24 cellular contexts compared by ENCODE assay signal in genomic region chr1:208176654-208177053, GRCh38.
A peak's percentile ranks its signal among the peaks of the same experiment; 100 is the strongest.
DNase-seq lines count a peak whose midpoint lies in the region; ATAC-seq, FAIRE-seq and TF ChIP-seq lines count a peak whose summit lies in the region.
"Had no signal": no experiment of that assay in that cellular context is flagged by ENCODE, and none has a peak within 500 bp of the region (broad histone marks: within the 10 kb centered on the region; RNA-seq: fewer than 3 reads in every experiment).

No MANE protein-coding gene starts in this region.

- H4K20me1 ChIP-seq in H9 (ENCODE audit: control insufficient read depth, insufficient read depth, insufficient read length) = no peaks in the 10 kb centered on the region
- H4K20me1 ChIP-seq: BLaER1 had no signal

- H3K27me3 Mint-ChIP-seq in H9 (ENCODE audit: low read depth) (no peaks in the 10 kb centered on the region; the same call in 1 of the 2 replicates), CD14-positive monocyte (ENCODE audit: low read depth in 3 of 3) (peaks cover 0 to 3% (median 3%) of the 10 kb centered on the region in 3 donors)

- H2AFZ ChIP-seq in H9 (ENCODE audit: low read length) = no peak overlapping the region

- no peak overlapping the region for H3K4ac ChIP-seq in H9 (ENCODE audit: low read depth, low read length)

- H3K27me3 ChIP-seq in H9 (ENCODE audit: insufficient read depth, low read length) = no peaks in the 10 kb centered on the region
- no peaks in the 10 kb centered on the region for H3K27me3 ChIP-seq in WERI-Rb-1 (ENCODE audit: insufficient read depth, low read depth, severe bottlenecking)
- H3K27me3 ChIP-seq in small intestine (ENCODE audit: control insufficient read depth in 2 of 2, insufficient read depth in 2 of 2, low read length in 2 of 2) = no peaks in the 10 kb centered on the region
- H3K27me3 ChIP-seq: BLaER1, Peyer's patch had no signal

- H4K5ac ChIP-seq in H9 (ENCODE audit: insufficient read length, low read depth, low read length) = no peak overlapping the region

- TF ChIP-seq CTCF in H9 (conservative IDR thresholded peaks at IDR 0.05) (no peak), WERI-Rb-1 (IDR thresholded peaks at IDR 0.05; ENCODE audit: low read depth, low read length) (no peak), CD14-positive monocyte (IDR thresholded peaks at IDR 0.05) (no peak)

- no peak for ATAC-seq in HG03025 (IDR thresholded peaks at IDR 0.05; ENCODE audit: low FRiP score, unreplicated experiment)
- ATAC-seq in GM21529 (IDR thresholded peaks at IDR 0.05; ENCODE audit: unreplicated experiment) = no peak
- ATAC-seq: SK-N-SH treated with all-trans-retinoic acid at 6 μM for 48 hours had no signal

- H3K9me3 ChIP-seq in H9 (ENCODE audit: control insufficient read depth, low read depth, low read length) = no peaks in the 10 kb centered on the region
- no peaks in the 10 kb centered on the region for H3K9me3 ChIP-seq in WERI-Rb-1 (ENCODE audit: severe bottlenecking)
- H3K9me3 ChIP-seq in small intestine (ENCODE audit: control insufficient read depth, low read depth) = no peaks in the 10 kb centered on the region
- H3K9me3 ChIP-seq: BLaER1, Peyer's patch had no signal

- H2BK20ac ChIP-seq in H9 (ENCODE audit: low read depth, low read length, poor library complexity, severe bottlenecking) = no peak overlapping the region

- H2BK12ac ChIP-seq in H9 (ENCODE audit: insufficient read length, low read depth, low read length) = no peak overlapping the region

- H3K4me2 ChIP-seq in H9 (ENCODE audit: insufficient read depth, insufficient read length, low read length) = no peak overlapping the region
- H3K4me2 ChIP-seq: BLaER1, KMS-11 had no signal

- H3K23me2 ChIP-seq in H9 (ENCODE audit: insufficient read length, low read depth, low read length, poor library complexity, severe bottlenecking) = peaks cover 3% of the 10 kb centered on the region

- H3K27ac ChIP-seq in H9 (ENCODE audit: insufficient read length, low read depth, low read length) = no peak overlapping the region
- peak overlapping the region; percentile 9; the same call in 1 of the 2 replicates for H3K27ac ChIP-seq in WERI-Rb-1
- peak overlapping the region in 1 of 2 donors; percentile 62 for H3K27ac ChIP-seq in small intestine (ENCODE audit: low read depth in 1 of 2, low read length in 1 of 2)
- H3K27ac ChIP-seq: BLaER1, KMS-11 had no signal

- H3K4me1 ChIP-seq in H9 (ENCODE audit: insufficient read depth, low read length) = peaks cover 3% of the 10 kb centered on the region; the same call in 1 of the 2 replicates
- H3K4me1 ChIP-seq in small intestine (ENCODE audit: control insufficient read depth in 2 of 2, insufficient read depth in 1 of 2, low read depth in 1 of 2, low read length in 1 of 2) = peaks cover 8 to 26% of the 10 kb centered on the region in 2 donors

- H3K4me1 Mint-ChIP-seq in H9 (peaks cover 47 to 61% of the 10 kb centered on the region in 2 experiments), CD14-positive monocyte (peaks cover 3% of the 10 kb centered on the region)
- H3K4me1 Mint-ChIP-seq: CD4-positive, alpha-beta memory T cell had no signal

- no peak overlapping the region for H2BK120ac ChIP-seq in H9 (ENCODE audit: low read depth, low read length, poor library complexity, severe bottlenecking)

- no peak for FAIRE-seq in small intestine (lab: Jason Lieb, UNC)
- FAIRE-seq: H54, HTR-8/SVneo had no signal

- no peak overlapping the region for H4K8ac ChIP-seq in H9 (replicated peaks; ENCODE audit: insufficient read length, low read depth, low read length)

- DNase-seq in H9 (no peak), WERI-Rb-1 (no peak), kidney tubule cell (ENCODE audit: low spot score) (peak; percentile 16), small intestine (peak; percentile 68), CD14-positive monocyte (ENCODE audit: low spot score) (no peak)
- no peak for DNase-seq in activated CD8-positive, alpha-beta memory T cell treated with anti-CD3 and anti-CD28 coated beads, Interleukin-2, amount 50 U/mL, for 48 hours
- DNase-seq: ACHN; CD4-positive, alpha-beta memory T cell; EL; IMR-90; NCI-H1105; NCI-H146; NCI-H2029; NCI-H345; NCI-H774; NK-92 treated with Interleukin-12 subunit alpha and Interleukin-12 subunit beta, amount 100 ng/mL, for 24 hours; Peyer's patch had no signal

- no peak overlapping the region for H2BK15ac ChIP-seq in H9 (ENCODE audit: low read depth, low read length)

- peaks cover 4% of the 10 kb centered on the region; the same call in 1 of the 2 replicates for H3K36me3 ChIP-seq in WERI-Rb-1
- no peaks in the 10 kb centered on the region for H3K36me3 ChIP-seq in small intestine (ENCODE audit: control insufficient read depth in 2 of 2, insufficient read depth in 2 of 2, low read length in 2 of 2)
- H3K36me3 ChIP-seq: BLaER1, Peyer's patch had no signal

- H3K23ac ChIP-seq in H9 (ENCODE audit: insufficient read length, low read depth, low read length) = no peak overlapping the region

- H3K79me2 ChIP-seq in H9 (ENCODE audit: insufficient read depth, low read length) = no peaks in the 10 kb centered on the region

- H3K9ac ChIP-seq in H9 (ENCODE audit: extremely low read depth, insufficient read length, low read length) = no peak overlapping the region
- H3K9ac ChIP-seq: BLaER1, KMS-11 had no signal

- H4K91ac ChIP-seq in H9 (ENCODE audit: insufficient read length, low read depth, low read length) = no peak overlapping the region

- no peak overlapping the region for H3T11ph ChIP-seq in H9 (ENCODE audit: low read length)

- H3K27ac Mint-ChIP-seq in H9 (peak overlapping the region in 2 of 3 experiments; percentile 19 to 22; a peak in 2 of 7 replicates), CD14-positive monocyte (no peak overlapping the region)
- H3K27ac Mint-ChIP-seq: CD4-positive, alpha-beta memory T cell had no signal

- H2BK5ac ChIP-seq in H9 (ENCODE audit: insufficient read length, low read length) = no peak overlapping the region

- no peak overlapping the region for H3K14ac ChIP-seq in H9 (ENCODE audit: insufficient read depth, low read length)

- no peaks in the 10 kb centered on the region for H3K36me3 Mint-ChIP-seq in H9 (ENCODE audit: insufficient read depth in 1 of 3, low read depth in 3 of 3)
- H3K36me3 Mint-ChIP-seq in CD14-positive monocyte = no peaks in the 10 kb centered on the region
- H3K36me3 Mint-ChIP-seq: CD4-positive, alpha-beta memory T cell had no signal

- H3K79me1 ChIP-seq in H9 (ENCODE audit: insufficient read depth, low read depth, low read length, poor library complexity, severe bottlenecking) = no peaks in the 10 kb centered on the region

- H3K9me3 Mint-ChIP-seq in H9 (no peaks in the 10 kb centered on the region), CD14-positive monocyte (no peaks in the 10 kb centered on the region)
- H3K9me3 Mint-ChIP-seq: CD4-positive, alpha-beta memory T cell had no signal

- H3K56ac ChIP-seq in H9 (ENCODE audit: insufficient read length, low read depth, low read length) = no peak overlapping the region

- intact Hi-C loops in CD14-positive monocyte (cut with micrococcal nuclease) = no loop called here

- no CpG with 5 or more reads among the region's 3 CpGs for WGBS in H9 (ENCODE audit: extremely low coverage, insufficient read length, low lambda C conversion rate)
- WGBS in small intestine, 3 donors = 14 to 53% (median 42%) methylated on average over 3 of the region's 3 CpGs

- H2AK5ac ChIP-seq in H9 (ENCODE audit: insufficient read length, low read length) = no peak overlapping the region

- H3K4me3 Mint-ChIP-seq in H9 (no peak overlapping the region), CD14-positive monocyte (no peak overlapping the region)
- H3K4me3 Mint-ChIP-seq: CD4-positive, alpha-beta memory T cell had no signal

- H3K18ac ChIP-seq in H9 (ENCODE audit: insufficient read length, low read depth, low read length) = no peak overlapping the region

- H3K4me3 ChIP-seq in WERI-Rb-1 (ENCODE audit: low read depth, low read length) (no peak overlapping the region), small intestine (ENCODE audit: low read depth in 1 of 2, low read length in 2 of 2) (no peak overlapping the region)
- H3K4me3 ChIP-seq: BLaER1, Peyer's patch had no signal

Comparison
In these comparisons a context has a peak if more than half of its experiments do, and no peak if none do; other contexts are left out.
1. DNase-seq: peak in kidney tubule cell (single experiment) and small intestine (single experiment); none in H9 (single experiment), WERI-Rb-1 (single experiment), activated CD8-positive, alpha-beta memory T cell treated with anti-CD3 and anti-CD28 coated beads, Interleukin-2, amount 50 U/mL, for 48 hours (single experiment) and CD14-positive monocyte (single experiment).
2. H3K27ac Mint-ChIP-seq: peak in H9 (2 of 3); none in CD14-positive monocyte (0 of 7).